ENCODE assay signal across 9 cellular contexts in genomic region chr17:77320046-77320445, GRCh38.
DNase-seq lines count a peak whose midpoint lies in the region; ATAC-seq, FAIRE-seq and TF ChIP-seq lines count a peak whose summit lies in the region.
"Had no signal": no experiment of that assay in that cellular context is flagged by ENCODE, and none has a peak within 500 bp of the region (broad histone marks: within the 10 kb centered on the region; RNA-seq: fewer than 3 reads in every experiment).

No MANE protein-coding gene starts in this region.

- peak overlapping the region; percentile 89 for H2AFZ ChIP-seq in K562 (ENCODE audit: low read depth, low read length)

- no peak for FAIRE-seq in K562 (lab: Jason Lieb, UNC)

- in situ Hi-C loops in K562 (cut with MboI) = no loop called here

- H3K9me1 ChIP-seq in K562 (ENCODE audit: control insufficient read depth, insufficient read depth, low read length) = peaks cover 7% of the 10 kb centered on the region

- H3K27ac ChIP-seq in AG04450 (ENCODE audit: low read depth, low read length) = peak overlapping the region; percentile 81
- H3K27ac ChIP-seq in HUES64 (ENCODE audit: low read depth, low read length) = no peak overlapping the region
- peak overlapping the region; percentile 84 for H3K27ac ChIP-seq in K562 (ENCODE audit: extremely low read depth, low read depth, low read length)
- peak overlapping the region; percentile 91 to 94 for H3K27ac ChIP-seq in mucosa of rectum (ENCODE audit: low read depth in 2 of 2, low read length in 2 of 2)

- no peak for TF ChIP-seq EP300 in K562 (IDR thresholded peaks at IDR 0.05; ENCODE audit: low read length)

- H3K4me2 ChIP-seq in K562 (ENCODE audit: insufficient read depth, low read length) = peak overlapping the region; percentile 89

- no peak for TF ChIP-seq RAD21 in K562 (CRISPR knock-in tag; conservative IDR thresholded peaks at IDR 0.05 in 1 of 2, IDR thresholded peaks at IDR 0.05 in 1 of 2)

- peaks cover 15% of the 10 kb centered on the region; the same call in 1 of the 2 replicates for H4K20me1 ChIP-seq in K562 (replicated peaks; ENCODE audit: control insufficient read depth, insufficient read depth, low read length)

- no peak for DNase-seq in AG04450 (ENCODE audit: low read depth, low spot score)
- peak in 2 of 4 experiments; percentile 41 to 42 for DNase-seq in K562 (ENCODE audit: extremely low read depth in 1 of 4, low spot score in 3 of 4)
- no peak for DNase-seq in stimulated activated naive CD4-positive, alpha-beta T cell treated with Interleukin-2 at 50 U/mL for 16 hours (lab: John Stamatoyannopoulos, UW)
- DNase-seq in SW480 (ENCODE audit: low spot score) = no peak
- DNase-seq in amniotic stem cell (lab: John Stamatoyannopoulos, UW) = no peak
- DNase-seq: retina had no signal

- ATAC-seq in K562 = no peak
- no peak for ATAC-seq in GM18505 (IDR thresholded peaks at IDR 0.05; ENCODE audit: unreplicated experiment)

- TF ChIP-seq POLR2A in K562 (conservative IDR thresholded peaks at IDR 0.05) = no peak
- TF ChIP-seq POLR2A in GM18505 (IDR thresholded peaks at IDR 0.05; ENCODE audit: borderline replicate concordance, extremely low read depth, insufficient read depth, insufficient read length) = no peak

- H3K4me3 ChIP-seq in AG04450 (ENCODE audit: low read depth, low read length) = peak overlapping the region; percentile 57
- H3K4me3 ChIP-seq in HUES64 (ENCODE audit: low read length) = peak overlapping the region; percentile 20; the same call in 1 of the 2 replicates
- peak overlapping the region; percentile 65 for H3K4me3 ChIP-seq in K562
- peak overlapping the region; percentile 72 to 75 for H3K4me3 ChIP-seq in mucosa of rectum (ENCODE audit: low read length in 2 of 2)

- CTCF ChIA-PET in AG04450 (lab: Charles Lee) = no interaction called here
- CTCF ChIA-PET in K562 (lab: Yijun Ruan, JAX; ENCODE audit: low intra/inter-chr PET ratio) = no interaction called here

- H3K4me1 ChIP-seq in HUES64 (ENCODE audit: insufficient read depth, low read length) = peaks cover 41% of the 10 kb centered on the region
- H3K4me1 ChIP-seq in K562 (replicated peaks in 1 of 2; ENCODE audit: control insufficient read depth in 2 of 2, insufficient read depth in 2 of 2, low read length in 2 of 2) = peaks cover 38 to 69% of the 10 kb centered on the region in 2 experiments
- H3K4me1 ChIP-seq in mucosa of rectum (ENCODE audit: control insufficient read depth in 2 of 2, insufficient read depth in 2 of 2, low read length in 2 of 2) = peaks cover 49 to 55% of the 10 kb centered on the region in 2 donors

- H3K9ac ChIP-seq in HUES64 (ENCODE audit: low read depth, low read length) (peak overlapping the region; percentile 22; the same call in 1 of the 2 replicates), K562 (ENCODE audit: insufficient read depth in 1 of 2, low read depth in 2 of 2, low read length in 2 of 2) (peak overlapping the region; percentile 90 to 96), mucosa of rectum (ENCODE audit: low read depth in 1 of 2, low read length in 2 of 2) (peak overlapping the region; percentile 78 to 84)

- peaks cover 57% of the 10 kb centered on the region for H3K79me2 ChIP-seq in K562 (ENCODE audit: control insufficient read depth, insufficient read depth, low read length)

- intact Hi-C loops in K562 (cut with micrococcal nuclease) = no loop called here

- WGBS in HUES64 = 56% methylated on average over 18 of the region's 18 CpGs
- WGBS in K562 (ENCODE audit: insufficient coverage, low coverage, missing lambda C conversion rate) = 1% methylated on average over 11 of the region's 18 CpGs

- no peak for TF ChIP-seq CTCF in AG04450 (IDR thresholded peaks at IDR 0.05; ENCODE audit: low read depth, low read length)
- no peak for TF ChIP-seq CTCF in K562 (IDR thresholded peaks at IDR 0.05 in 2 of 3, conservative IDR thresholded peaks at IDR 0.05 in 1 of 3; ENCODE audit: insufficient read depth in 2 of 3, low read depth in 1 of 3, low read length in 3 of 3)

- no peaks in the 10 kb centered on the region for H3K27me3 ChIP-seq in AG04450 (ENCODE audit: control insufficient read depth, insufficient read depth, low read length)
- no peaks in the 10 kb centered on the region for H3K27me3 ChIP-seq in HUES64 (ENCODE audit: insufficient read depth, low read length)
- H3K27me3 ChIP-seq in K562 (ENCODE audit: control insufficient read depth in 2 of 2, insufficient read depth in 2 of 2, low read length in 2 of 2) = no peaks in the 10 kb centered on the region
- H3K27me3 ChIP-seq in mucosa of rectum (ENCODE audit: control insufficient read depth in 2 of 2, insufficient read depth in 2 of 2, low read length in 2 of 2) = no peaks in the 10 kb centered on the region

- no peaks in the 10 kb centered on the region for H3K36me3 ChIP-seq in HUES64 (ENCODE audit: insufficient read depth, low read length)
- peaks cover 5% of the 10 kb centered on the region; the same call in 1 of the 3 replicates for H3K36me3 ChIP-seq in K562 (ENCODE audit: control insufficient read depth, insufficient read depth, low read length)
- peaks cover 0 to 3% of the 10 kb centered on the region in 2 donors for H3K36me3 ChIP-seq in mucosa of rectum (ENCODE audit: control insufficient read depth in 2 of 2, insufficient read depth in 2 of 2, low read length in 2 of 2)

- BruUV-seq in K562 (replicated peaks; lab: Mats Ljungman, UMichigan) = TSS peak; percentile 76

- H3K9me3 ChIP-seq in AG04450 (ENCODE audit: control insufficient read depth, insufficient read depth, low read length) = peaks cover 5% of the 10 kb centered on the region; the same call in 1 of the 2 replicates
- no peaks in the 10 kb centered on the region for H3K9me3 ChIP-seq in HUES64 (ENCODE audit: insufficient read depth, low read depth, low read length)
- no peaks in the 10 kb centered on the region for H3K9me3 ChIP-seq in K562 (replicated peaks; ENCODE audit: control insufficient read depth, insufficient read depth, low read depth, low read length)
- no peaks in the 10 kb centered on the region for H3K9me3 ChIP-seq in mucosa of rectum (ENCODE audit: control insufficient read depth in 2 of 2, low read length in 2 of 2)

- POLR2A ChIA-PET in AG04450 (lab: Yijun Ruan, JAX) = no interaction called here
- POLR2A ChIA-PET in K562 (lab: Yijun Ruan, JAX) = interaction anchor here (1.2 to 1.6 kb wide), 2 partner anchors 10 to 437 kb away, joined by 3 to 6 read pairs; no protein-coding TSS in a partner anchor

TF ChIP-seq in K562, 482 proteins besides CTCF, POLR2A, EP300 and RAD21 (continues in another document):
- no peak for TF ChIP-seq MAFG (tag; conservative IDR thresholded peaks at IDR 0.05)
- TF ChIP-seq ZNF75A (CRISPR knock-in tag; IDR thresholded peaks at IDR 0.05) = no peak
- TF ChIP-seq STAT5B (CRISPR knock-in tag; IDR thresholded peaks at IDR 0.05) = no peak
- TF ChIP-seq HDAC1 (IDR thresholded peaks at IDR 0.05) = no peak; a peak in 1 of 4 replicates
- TF ChIP-seq JUND (IDR thresholded peaks at IDR 0.05; ENCODE audit: borderline replicate concordance, low read depth, low read length) = 0 out of 2 replicates have a peak, but pooled peaks have one; percentile 0
- no peak for TF ChIP-seq JUND (tag; IDR thresholded peaks at IDR 0.05; ENCODE audit: borderline replicate concordance, low read depth, low read length)
- TF ChIP-seq E2F6 (IDR thresholded peaks at IDR 0.05; ENCODE audit: borderline replicate concordance in 1 of 2, extremely low read depth in 1 of 2, insufficient read depth in 1 of 2, insufficient read length in 1 of 2, low read depth in 1 of 2, low read length in 1 of 2, poor library complexity in 1 of 2, severe bottlenecking in 1 of 2) = peak in 1 of 2 experiments; percentile 51
- peak; percentile 60 for TF ChIP-seq ZNF512 (tag; IDR thresholded peaks at IDR 0.05)
- no peak for TF ChIP-seq ZNF354B (CRISPR knock-in tag; IDR thresholded peaks at IDR 0.05)
- TF ChIP-seq MCM3 (IDR thresholded peaks at IDR 0.05) = no peak
- TF ChIP-seq HOXB6 (CRISPR knock-in tag; IDR thresholded peaks at IDR 0.05; ENCODE audit: borderline replicate concordance) = no peak
- peak; percentile 65 for TF ChIP-seq ZNF263 (CRISPR knock-in tag; IDR thresholded peaks at IDR 0.05; ENCODE audit: borderline replicate concordance)
- TF ChIP-seq GTF2B (IDR thresholded peaks at IDR 0.05; ENCODE audit: extremely low read depth, insufficient read length) = no peak
- TF ChIP-seq CEBPB (tag; IDR thresholded peaks at IDR 0.05) = peak; percentile 44; the same call in 1 of the 2 replicates
- TF ChIP-seq CEBPG (CRISPR knock-in tag; IDR thresholded peaks at IDR 0.05) = 0 out of 2 replicates have a peak, but pooled peaks have one; percentile 29
- TF ChIP-seq CEBPG (tag; conservative IDR thresholded peaks at IDR 0.05 in 1 of 2, IDR thresholded peaks at IDR 0.05 in 1 of 2) = no peak

Comparison
In these comparisons a context has a peak if more than half of its experiments do, and no peak if none do; other contexts are left out.
1. H3K4me3 ChIP-seq: peak in every context shown above with its lines; median percentile 74 in mucosa of rectum; 65 in K562; 57 in AG04450; 20 in HUES64.
2. H3K9ac ChIP-seq: peak in every context shown above with its lines; median percentile 93 in K562; 81 in mucosa of rectum; 22 in HUES64.